1 cellular context compared by ENCODE assay signal in genomic region chr16:81778861-81779539, GRCh38.
TF ChIP-seq lines count a peak whose summit lies in the region.

PLCG2 (plus strand) TSS chr16:81779291; CDS start chr16:81785990, 6,699 bp downstream.

TF ChIP-seq in WTC11, 78 proteins besides CTCF, POLR2A, EP300 and RAD21 (continued from another document and continues in another):
- no peak for TF ChIP-seq AR (CRISPR knock-in tag; IDR thresholded peaks at IDR 0.05)
- no peak for TF ChIP-seq IRF1 (CRISPR knock-in tag; IDR thresholded peaks at IDR 0.05)
- TF ChIP-seq TP53 (CRISPR knock-in tag; IDR thresholded peaks at IDR 0.05): 0 out of 2 replicates have a peak, but pooled peaks have one; percentile 83
- no peak for TF ChIP-seq SMAD3 (CRISPR knock-in tag; IDR thresholded peaks at IDR 0.05; ENCODE audit: borderline replicate concordance)
- TF ChIP-seq NR3C1 (CRISPR knock-in tag; conservative IDR thresholded peaks at IDR 0.05; ENCODE audit: low read depth): 0 out of 2 replicates have a peak, but pooled peaks have one; percentile 91
- TF ChIP-seq PRDM15 (CRISPR knock-in tag; IDR thresholded peaks at IDR 0.05): no peak
- no peak for TF ChIP-seq ZNF317 (CRISPR knock-in tag; IDR thresholded peaks at IDR 0.05; ENCODE audit: borderline replicate concordance, low read depth)
- no peak for TF ChIP-seq ARID4B (CRISPR knock-in tag; IDR thresholded peaks at IDR 0.05; ENCODE audit: borderline replicate concordance)
- 0 out of 2 replicates have a peak, but pooled peaks have one; percentile 55 for TF ChIP-seq KAT7 (CRISPR knock-in tag; IDR thresholded peaks at IDR 0.05; ENCODE audit: borderline replicate concordance)
- TF ChIP-seq ZNF423 (CRISPR knock-in tag; IDR thresholded peaks at IDR 0.05): 0 out of 2 replicates have a peak, but pooled peaks have one; percentile 17
- TF ChIP-seq ZNF671 (CRISPR knock-in tag; IDR thresholded peaks at IDR 0.05): no peak
- TF ChIP-seq JUN (CRISPR knock-in tag; IDR thresholded peaks at IDR 0.05): no peak
- TF ChIP-seq E2F1 (CRISPR knock-in tag; IDR thresholded peaks at IDR 0.05): no peak
- no peak for TF ChIP-seq ZSCAN18 (CRISPR knock-in tag; IDR thresholded peaks at IDR 0.05)
- TF ChIP-seq ZNF532 (CRISPR knock-in tag; IDR thresholded peaks at IDR 0.05; ENCODE audit: borderline replicate concordance): no peak
- TF ChIP-seq STAT6 (CRISPR knock-in tag; conservative IDR thresholded peaks at IDR 0.05; ENCODE audit: low read depth): 0 out of 2 replicates have a peak, but pooled peaks have one; percentile 50
- TF ChIP-seq MAX (CRISPR knock-in tag; IDR thresholded peaks at IDR 0.05): 0 out of 2 replicates have a peak, but pooled peaks have one; percentile 17
- TF ChIP-seq EMX1 (CRISPR knock-in tag; IDR thresholded peaks at IDR 0.05): no peak
- no peak for TF ChIP-seq MLX (CRISPR knock-in tag; IDR thresholded peaks at IDR 0.05)
- peak; percentile 78; the same call in 1 of the 2 replicates for TF ChIP-seq FOXP1 (CRISPR knock-in tag; IDR thresholded peaks at IDR 0.05; ENCODE audit: borderline replicate concordance)
- no peak for TF ChIP-seq FOXK1 (CRISPR knock-in tag; IDR thresholded peaks at IDR 0.05)
- TF ChIP-seq USF2 (CRISPR knock-in tag; IDR thresholded peaks at IDR 0.05): peak; percentile 97
- TF ChIP-seq NFATC4 (CRISPR knock-in tag; IDR thresholded peaks at IDR 0.05): no peak
- TF ChIP-seq SP1 (CRISPR knock-in tag; conservative IDR thresholded peaks at IDR 0.05): peak; percentile 79
- TF ChIP-seq ZNF263 (CRISPR knock-in tag; IDR thresholded peaks at IDR 0.05; ENCODE audit: low read depth): no peak
- TF ChIP-seq GTF2I (CRISPR knock-in tag; conservative IDR thresholded peaks at IDR 0.05): no peak
- no peak for TF ChIP-seq FOXJ3 (CRISPR knock-in tag; IDR thresholded peaks at IDR 0.05; ENCODE audit: borderline replicate concordance)
- TF ChIP-seq NR2C2 (CRISPR knock-in tag; IDR thresholded peaks at IDR 0.05): no peak
- no peak for TF ChIP-seq TEAD1 (CRISPR knock-in tag; IDR thresholded peaks at IDR 0.05)
- TF ChIP-seq SOX15 (CRISPR knock-in tag; IDR thresholded peaks at IDR 0.05): no peak
